Comparison of ENCODE assay signal across 17 cellular contexts in genomic region chr1:236486315-236486714, GRCh38. TPM values are rescaled to one million over a fixed set of nuclear protein-coding genes. Genes with fewer than 3 reads are reported as not detected.
DNase-seq lines count a peak whose midpoint lies in the region; ATAC-seq and TF ChIP-seq lines count a peak whose summit lies in the region.
"Had no signal": no experiment of that assay in that cellular context is flagged by ENCODE, and none has a peak within 500 bp of the region (broad histone marks: within the 10 kb centered on the region; RNA-seq: fewer than 3 reads in every experiment).

No MANE protein-coding gene starts in this region.

- no peaks in the 10 kb centered on the region for H3K36me3 ChIP-seq in H7 (replicated peaks; ENCODE audit: control insufficient read depth, insufficient read depth, low read length)

- H3K27ac Mint-ChIP-seq in WTC11 = peak overlapping the region; percentile 37; the same call in 1 of the 2 replicates
- no peak overlapping the region for H3K27ac Mint-ChIP-seq in stimulated activated effector memory CD8-positive, alpha-beta T cell treated with anti-CD3 and anti-CD28 coated beads, Interleukin-12 subunit alpha, Interleukin-12 subunit beta, amount 100 ng/mL, for 72 hours
- no peak overlapping the region for H3K27ac Mint-ChIP-seq in HFFc6

- H3K4me1 Mint-ChIP-seq in WTC11 (peaks cover 8% of the 10 kb centered on the region), HFFc6 (ENCODE audit: low read depth) (no peaks in the 10 kb centered on the region)
- H3K4me1 Mint-ChIP-seq in stimulated activated effector memory CD8-positive, alpha-beta T cell treated with anti-CD3 and anti-CD28 coated beads, Interleukin-12 subunit alpha, Interleukin-12 subunit beta, amount 100 ng/mL, for 72 hours = peaks cover 10% of the 10 kb centered on the region

- TF ChIP-seq CTCF in WTC11 (IDR thresholded peaks at IDR 0.05) = no peak
- TF ChIP-seq CTCF in HFFc6 (IDR thresholded peaks at IDR 0.05) = no peak

- no peaks in the 10 kb centered on the region for H3K27me3 ChIP-seq in H7 (ENCODE audit: control insufficient read depth, insufficient read depth, low read length)

- no peak overlapping the region for H3K4me3 ChIP-seq in H7 (ENCODE audit: insufficient read depth, low read depth, low read length)
- H3K4me3 ChIP-seq: GM12878 had no signal

- ATAC-seq in WTC11 = no peak
- ATAC-seq in stimulated activated effector memory CD8-positive, alpha-beta T cell treated with anti-CD3 and anti-CD28 coated beads, Interleukin-12 subunit alpha, Interleukin-12 subunit beta, amount 100 ng/mL, for 72 hours = peak; percentile 26
- ATAC-seq: GM12878, HCT116 had no signal

- POLR2A ChIA-PET in HEK293T (lab: Yijun Ruan, JAX) = interaction anchor here (0.8 kb wide), 1 partner anchor 92 kb away, joined by 3 read pairs; no protein-coding TSS in a partner anchor
- POLR2A ChIA-PET in WTC11 (lab: Charles Lee) = no interaction called here

- CTCF ChIA-PET in HEK293T (lab: Yijun Ruan, JAX) = interaction anchor here (1.0 kb wide), 1 partner anchor 380 kb away, joined by 3 read pairs; no protein-coding TSS in a partner anchor
- CTCF ChIA-PET in WTC11 (lab: Charles Lee) = interaction anchor here (1.6 kb wide), 1 partner anchor 34 kb away, joined by 3 read pairs; no protein-coding TSS in a partner anchor

- peaks cover 11% of the 10 kb centered on the region; the same call in 1 of the 2 replicates for H3K36me3 Mint-ChIP-seq in WTC11
- H3K36me3 Mint-ChIP-seq in stimulated activated effector memory CD8-positive, alpha-beta T cell treated with anti-CD3 and anti-CD28 coated beads, Interleukin-12 subunit alpha, Interleukin-12 subunit beta, amount 100 ng/mL, for 72 hours = peaks cover 25% of the 10 kb centered on the region
- no peaks in the 10 kb centered on the region for H3K36me3 Mint-ChIP-seq in HFFc6 (ENCODE audit: low read depth)

- H3K27me3 Mint-ChIP-seq in WTC11 (ENCODE audit: low read depth) (no peaks in the 10 kb centered on the region), HFFc6 (ENCODE audit: insufficient read depth) (peaks cover 3% of the 10 kb centered on the region; the same call in 1 of the 2 replicates)

- no peaks in the 10 kb centered on the region for H3K9me3 Mint-ChIP-seq in WTC11
- H3K9me3 Mint-ChIP-seq in stimulated activated effector memory CD8-positive, alpha-beta T cell treated with anti-CD3 and anti-CD28 coated beads, Interleukin-12 subunit alpha, Interleukin-12 subunit beta, amount 100 ng/mL, for 72 hours = no peaks in the 10 kb centered on the region
- no peaks in the 10 kb centered on the region; the same call in 1 of the 2 replicates for H3K9me3 Mint-ChIP-seq in HFFc6
- H3K9me3 Mint-ChIP-seq: CD4-positive, alpha-beta memory T cell; H9 had no signal

- DNase-seq in HEK293T (ENCODE audit: extremely low spot score) (no peak), WTC11 (ENCODE audit: low spot score) (no peak), fibroblast of peridontal ligament (ENCODE audit: extremely low read depth) (peak; percentile 30), NCI-H1092 treated with DMSO at 0.1 percent for 48 hours (lab: John Stamatoyannopoulos, UW) (no peak), H7 (no peak), HFFc6 (no peak)
- DNase-seq in stimulated activated effector memory CD8-positive, alpha-beta T cell treated with anti-CD3 and anti-CD28 coated beads, Interleukin-12 subunit alpha, Interleukin-12 subunit beta, amount 100 ng/mL, for 72 hours (ENCODE audit: low spot score in 2 of 2) = no peak
- DNase-seq in stimulated activated CD8-positive, alpha-beta memory T cell treated with anti-CD3 and anti-CD28 coated beads, Interleukin-4, amount 100 ng/mL, for 48 hours = no peak
- DNase-seq: C1 segment of cervical spinal cord; Calu3; CD4-positive, alpha-beta memory T cell; COR-L47; DMS153; DND-41 had no signal

- no peak overlapping the region for H3K4me3 Mint-ChIP-seq in WTC11
- H3K4me3 Mint-ChIP-seq in stimulated activated effector memory CD8-positive, alpha-beta T cell treated with anti-CD3 and anti-CD28 coated beads, Interleukin-12 subunit alpha, Interleukin-12 subunit beta, amount 100 ng/mL, for 72 hours = no peak overlapping the region
- H3K4me3 Mint-ChIP-seq in HFFc6 = no peak overlapping the region
- H3K4me3 Mint-ChIP-seq: CD4-positive, alpha-beta memory T cell; H9 had no signal

TF ChIP-seq in HEK293T, 16 proteins besides CTCF, POLR2A, EP300 and RAD21:
- TF ChIP-seq PKNOX1 (IDR thresholded peaks at IDR 0.05) = peak; percentile 29; the same call in 1 of the 2 replicates
- TF ChIP-seq FOXK2 (IDR thresholded peaks at IDR 0.05) = no peak

TF ChIP-seq in WTC11, 78 proteins besides CTCF, POLR2A, EP300 and RAD21:
- no peak for TF ChIP-seq ATF1 (CRISPR knock-in tag; IDR thresholded peaks at IDR 0.05)
- TF ChIP-seq TEAD1 (CRISPR knock-in tag; IDR thresholded peaks at IDR 0.05) = no peak
- no peak for TF ChIP-seq CDX4 (CRISPR knock-in tag; IDR thresholded peaks at IDR 0.05; ENCODE audit: borderline replicate concordance)
- TF ChIP-seq OVOL2 (CRISPR knock-in tag; IDR thresholded peaks at IDR 0.05; ENCODE audit: borderline replicate concordance) = no peak
- no peak for TF ChIP-seq IRF2 (CRISPR knock-in tag; IDR thresholded peaks at IDR 0.05; ENCODE audit: borderline replicate concordance, low read depth)
- no peak for TF ChIP-seq HMGA2 (CRISPR knock-in tag; IDR thresholded peaks at IDR 0.05)
- no peak for TF ChIP-seq ZNF232 (CRISPR knock-in tag; IDR thresholded peaks at IDR 0.05)
- TF ChIP-seq USF2 (CRISPR knock-in tag; IDR thresholded peaks at IDR 0.05) = no peak
- TF ChIP-seq TEAD4 (CRISPR knock-in tag; IDR thresholded peaks at IDR 0.05) = no peak
- TF ChIP-seq E2F1 (CRISPR knock-in tag; IDR thresholded peaks at IDR 0.05) = no peak
- no peak for TF ChIP-seq PRRX2 (CRISPR knock-in tag; IDR thresholded peaks at IDR 0.05)
- no peak for TF ChIP-seq TP53 (CRISPR knock-in tag; IDR thresholded peaks at IDR 0.05)
- TF ChIP-seq ZNF219 (CRISPR knock-in tag; IDR thresholded peaks at IDR 0.05; ENCODE audit: borderline replicate concordance) = no peak
- TF ChIP-seq ZNF121 (CRISPR knock-in tag; IDR thresholded peaks at IDR 0.05) = no peak
- TF ChIP-seq ZNF263 (CRISPR knock-in tag; IDR thresholded peaks at IDR 0.05; ENCODE audit: low read depth) = no peak
- TF ChIP-seq HMGXB4 (CRISPR knock-in tag; IDR thresholded peaks at IDR 0.05) = no peak
- TF ChIP-seq RORB (CRISPR knock-in tag; IDR thresholded peaks at IDR 0.05) = no peak
- TF ChIP-seq E2F4 (CRISPR knock-in tag; IDR thresholded peaks at IDR 0.05; ENCODE audit: borderline replicate concordance, low read depth) = no peak
TF ChIP-seq in WTC11: peak in this region for 0.

RNA-seq across cellular contexts. Expression of gene LGALS8, which starts 37.5 kb away (rescaled TPM):
- total RNA-seq in WTC11 (2021) = 8.6 to 10.3 TPM (median 10.1 TPM) in 3 replicates
- total RNA-seq in H7 (2014; rRNA removed; shearing (Covaris generic)) = 16.8 and 27.7 TPM in 2 replicates
- 10 to 100 TPM; 27.4 to 37.5 (median 35.0) TPM for total RNA-seq in HFFc6 (2021; fragmentation: NEBNext Ultra II Directional; extraction: Animal tissue kit (Norgen Biotek cat#: 25700))
